7 cellular contexts compared by ENCODE assay signal in the genomic region with DNA sequence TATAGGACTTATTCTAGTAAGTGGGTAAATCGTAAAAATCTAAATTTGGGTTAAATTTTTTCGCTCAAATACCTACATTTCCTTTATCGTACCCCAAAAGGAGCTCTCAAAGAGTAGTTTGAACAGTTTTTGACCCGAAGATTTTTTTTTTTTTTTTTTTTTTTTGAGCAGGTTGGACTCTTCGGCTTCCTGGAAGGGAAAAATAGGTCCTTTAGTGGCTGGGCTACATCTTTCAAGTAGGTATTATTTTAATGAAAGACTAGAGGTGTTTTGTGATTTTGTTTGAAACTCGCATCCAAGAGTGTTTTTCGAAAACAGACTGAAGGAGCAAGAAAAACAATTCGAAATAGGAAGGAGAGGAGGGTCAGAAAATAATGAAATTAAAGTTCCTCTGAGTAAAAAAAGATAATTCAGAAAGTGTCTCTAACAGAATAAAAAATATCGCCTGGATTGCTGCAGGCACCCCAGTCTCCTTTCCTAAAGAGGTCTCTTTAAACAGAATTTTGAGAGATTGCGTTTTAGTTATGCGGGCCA. TPM values are rescaled to one million over a fixed set of nuclear protein-coding genes. Genes with fewer than 3 reads are reported as not detected.
DNase-seq lines count a peak whose midpoint lies in the region; ATAC-seq and TF ChIP-seq lines count a peak whose summit lies in the region.

No MANE protein-coding gene starts in this region.

- H3K9me2 ChIP-seq in GM23338 (ENCODE audit: insufficient read depth) (no peaks in the 10 kb centered on the region), PC-3 (replicated peaks; ENCODE audit: low read length) (no peaks in the 10 kb centered on the region)

- H3K4me3 ChIP-seq in GM23338 (peak overlapping the region; percentile 61), PC-3 (ENCODE audit: low read length) (peak overlapping the region; percentile 94), epithelial cell of esophagus (ENCODE audit: low read length) (peak overlapping the region; percentile 98)

- no peak overlapping the region for H3K27ac Mint-ChIP-seq in GM23338
- peak overlapping the region; percentile 99 for H3K27ac Mint-ChIP-seq in osteocyte (ENCODE audit: unreplicated experiment)

- H3K27ac ChIP-seq in GM23338 (ENCODE audit: low read depth) (no peak overlapping the region), PC-3 (ENCODE audit: low read length) (peak overlapping the region; percentile 97)

- no peaks in the 10 kb centered on the region for H3K9me3 ChIP-seq in PC-3 (ENCODE audit: low read length)

- peaks cover 15% of the 10 kb centered on the region for H3K27me3 Mint-ChIP-seq in GM23338 (ENCODE audit: insufficient read depth, low read depth, poor library complexity)
- H3K27me3 Mint-ChIP-seq in osteocyte (ENCODE audit: unreplicated experiment) = no peaks in the 10 kb centered on the region

- H3K4me1 Mint-ChIP-seq in GM23338 = peaks cover 44% of the 10 kb centered on the region
- H3K4me1 Mint-ChIP-seq in osteocyte (ENCODE audit: unreplicated experiment) = peaks cover 50% of the 10 kb centered on the region

- peaks cover 14% of the 10 kb centered on the region; the same call in 1 of the 2 replicates for H3K36me3 ChIP-seq in GM23338 (ENCODE audit: insufficient read depth)
- peaks cover 21% of the 10 kb centered on the region for H3K36me3 ChIP-seq in PC-3 (ENCODE audit: low read depth, low read length)

- DNase-seq in GM23338 (ENCODE audit: low spot score) (no peak), PC-3 (peak; percentile 15), epithelial cell of esophagus (ENCODE audit: low read depth) (peak; percentile 11), osteocyte (ENCODE audit: extremely low spot score, unreplicated experiment) (no peak), AML-193 (lab: John Stamatoyannopoulos, UW) (no peak), NCI-H2081 (lab: John Stamatoyannopoulos, UW) (no peak)

- peaks cover 27% of the 10 kb centered on the region for H3K79me2 ChIP-seq in GM23338 (replicated peaks; ENCODE audit: insufficient read depth)
- H3K79me2 ChIP-seq in PC-3 (ENCODE audit: low read length) = peaks cover 88% of the 10 kb centered on the region

- CTCF ChIA-PET in PC-3 (lab: Charles Lee) = no interaction called here

- H2AFZ ChIP-seq in GM23338 (peak overlapping the region; percentile 89), PC-3 (ENCODE audit: low read length) (peak overlapping the region; percentile 48; the same call in 1 of the 2 replicates)

- peak overlapping the region; percentile 78 for H3K4me2 ChIP-seq in GM23338
- H3K4me2 ChIP-seq in PC-3 (ENCODE audit: low read length) = peak overlapping the region; percentile 88

- peaks cover 54% of the 10 kb centered on the region for H3K27me3 ChIP-seq in GM23338 (ENCODE audit: insufficient read depth)
- no peaks in the 10 kb centered on the region for H3K27me3 ChIP-seq in PC-3 (ENCODE audit: low read length)

- peak overlapping the region; percentile 99 for H3K9ac ChIP-seq in PC-3 (ENCODE audit: low read length)

- H3K36me3 Mint-ChIP-seq in GM23338 (ENCODE audit: low read depth) = peaks cover 45% of the 10 kb centered on the region
- peaks cover 46% of the 10 kb centered on the region for H3K36me3 Mint-ChIP-seq in osteocyte (ENCODE audit: unreplicated experiment)

- H3K4me3 Mint-ChIP-seq in GM23338 = peak overlapping the region; percentile 71
- peak overlapping the region; percentile 97 for H3K4me3 Mint-ChIP-seq in osteocyte (ENCODE audit: unreplicated experiment)

- H3F3A ChIP-seq in GM23338 (replicated peaks; ENCODE audit: low read depth) (peaks cover 11% of the 10 kb centered on the region), PC-3 (ENCODE audit: low read length, unreplicated experiment) (peaks cover 9% of the 10 kb centered on the region)

- intact Hi-C loops in PC-3 (cut with micrococcal nuclease) = loop anchor here (5.0 kb wide), 2 partner anchors 174 to 254 kb away; no protein-coding TSS in a partner anchor

- no peak for ATAC-seq in GM23338
- ATAC-seq in PC-3 = no peak
- no peak for ATAC-seq in HG03432 (IDR thresholded peaks at IDR 0.05; ENCODE audit: unreplicated experiment)

- POLR2A ChIA-PET in PC-3 (lab: Charles Lee; ENCODE audit: unreplicated experiment) = no interaction called here

- H3K4me1 ChIP-seq in GM23338 (ENCODE audit: insufficient read depth) (peaks cover 38% of the 10 kb centered on the region), PC-3 (ENCODE audit: insufficient read depth, low read length) (peaks cover 26% of the 10 kb centered on the region)

- BruUV-seq in PC-3 (replicated peaks; lab: Mats Ljungman, UMichigan) = no TSS peak

- TF ChIP-seq CTCF in GM23338 (conservative IDR thresholded peaks at IDR 0.05; ENCODE audit: low read depth in 2 of 2) (no peak), PC-3 (conservative IDR thresholded peaks at IDR 0.05; ENCODE audit: low read depth, low read length) (no peak), epithelial cell of esophagus (IDR thresholded peaks at IDR 0.05; ENCODE audit: insufficient read depth, low read depth, low read length, missing control alignments) (no peak), osteocyte (IDR thresholded peaks at IDR 0.05) (no peak)

- H4K20me1 ChIP-seq in GM23338 (replicated peaks; ENCODE audit: insufficient read depth) (peaks cover 23% of the 10 kb centered on the region), PC-3 (ENCODE audit: low read length) (peaks cover 9% of the 10 kb centered on the region; the same call in 1 of the 2 replicates)

- H3K9me3 Mint-ChIP-seq in GM23338 = no peaks in the 10 kb centered on the region
- H3K9me3 Mint-ChIP-seq in osteocyte (ENCODE audit: unreplicated experiment) = no peaks in the 10 kb centered on the region

TF ChIP-seq in GM23338, 12 proteins besides CTCF, POLR2A, EP300 and RAD21:
- no peak for TF ChIP-seq POLR2AphosphoS5 (IDR thresholded peaks at IDR 0.05; ENCODE audit: low read depth)
- no peak for TF ChIP-seq CREB1 (CRISPR knock-in tag; IDR thresholded peaks at IDR 0.05; ENCODE audit: low read depth)

RNA-seq across cellular contexts. Expression of gene CDKN1B, which starts 6.0 kb away (rescaled TPM):
- 27.9 and 30.6 TPM in 2 replicates for total RNA-seq in GM23338 (2014; rRNA removed; shearing (Covaris generic))
- polyA plus RNA-seq in GM23338 (2016; fragmentation: Nextera tagmentation; extraction: Ambion mirVana) = 9.3 and 9.5 TPM in 2 replicates
- total RNA-seq in PC-3 (2014; rRNA removed) (29.2 and 37.2 TPM in 2 replicates), osteocyte (76.4 and 78.9 TPM in 2 replicates)

RNA-seq across cellular contexts. Expression of gene GPR19, which starts 27.2 kb away (rescaled TPM):
- 15.3 and 18.7 TPM in 2 replicates for total RNA-seq in GM23338 (2014; rRNA removed; shearing (Covaris generic))
- 12.1 and 14.3 TPM in 2 replicates for polyA plus RNA-seq in GM23338 (2016; fragmentation: Nextera tagmentation; extraction: Ambion mirVana)
- total RNA-seq in PC-3 (2014; rRNA removed) (0.52 and 2.1 TPM in 2 replicates), osteocyte (0.84 TPM in 1 of 2 replicates, not detected in the other)

Comparison
In these comparisons a context has a peak if more than half of its experiments do, and no peak if none do; other contexts are left out.
1. DNase-seq: peak in PC-3 (single experiment) and epithelial cell of esophagus (single experiment); none in GM23338 (single experiment), osteocyte (single experiment), AML-193 (0 of 2) and NCI-H2081 (0 of 2).
2. Peak in every context shown above with its lines, with median percentiles within 50 percentile points of each other: H3K4me3 ChIP-seq.